Comparison of ENCODE assay signal across 1 cellular context in genomic region chr5:150068472-150068871, GRCh38.
TF ChIP-seq lines count a peak whose summit lies in the region.

No MANE protein-coding gene starts in this region.

TF ChIP-seq in IMR-90, 13 proteins besides CTCF, POLR2A, EP300 and RAD21:
- TF ChIP-seq FOS (IDR thresholded peaks at IDR 0.05; ENCODE audit: low read depth, low read length), result no peak
- no peak for TF ChIP-seq CEBPB (IDR thresholded peaks at IDR 0.05; ENCODE audit: low read depth, low read length)
- TF ChIP-seq ELK1 (IDR thresholded peaks at IDR 0.05; ENCODE audit: borderline replicate concordance, low read depth, low read length), result no peak
- no peak for TF ChIP-seq NFE2L2 (IDR thresholded peaks at IDR 0.05; ENCODE audit: low read depth, low read length)
- no peak for TF ChIP-seq RFX5 (IDR thresholded peaks at IDR 0.05; ENCODE audit: low read depth, low read length)
- TF ChIP-seq MXI1 (IDR thresholded peaks at IDR 0.05; ENCODE audit: borderline replicate concordance, low read depth, low read length), result no peak
- TF ChIP-seq CHD1 (IDR thresholded peaks at IDR 0.05; ENCODE audit: low read depth, low read length), result no peak
- no peak for TF ChIP-seq SMC3 (IDR thresholded peaks at IDR 0.05; ENCODE audit: low read depth, low read length)
- no peak for TF ChIP-seq BHLHE40 (IDR thresholded peaks at IDR 0.05; ENCODE audit: low read depth, low read length)
- no peak for TF ChIP-seq USF2 (IDR thresholded peaks at IDR 0.05; ENCODE audit: low read depth, low read length)
- no peak for TF ChIP-seq RCOR1 (IDR thresholded peaks at IDR 0.05; ENCODE audit: insufficient replicate concordance, low read length)
- no peak for TF ChIP-seq MAZ (IDR thresholded peaks at IDR 0.05; ENCODE audit: borderline replicate concordance, low read depth, low read length)
- TF ChIP-seq MAFK (IDR thresholded peaks at IDR 0.05; ENCODE audit: low read depth, low read length), result no peak
